Comparison of ENCODE assay signal across 26 cellular contexts in genomic region chr3:49294343-49294742, GRCh38. TPM values are rescaled to one million over a fixed set of nuclear protein-coding genes. Genes with fewer than 3 reads are reported as not detected.
DNase-seq lines count a peak whose midpoint lies in the region; ATAC-seq, FAIRE-seq and TF ChIP-seq lines count a peak whose summit lies in the region.
"Had no signal": no experiment of that assay in that cellular context is flagged by ENCODE, and none has a peak within 500 bp of the region (broad histone marks: within the 10 kb centered on the region; RNA-seq: fewer than 3 reads in every experiment).

No MANE protein-coding gene starts in this region.

- TF ChIP-seq EP300 in HepG2 (IDR thresholded peaks at IDR 0.05; ENCODE audit: low read depth in 2 of 2, low read length in 2 of 2): no peak
- TF ChIP-seq EP300 in HepG2 (CRISPR knock-in tag; IDR thresholded peaks at IDR 0.05; ENCODE audit: borderline replicate concordance): no peak

- in situ Hi-C loops in HepG2 (cut with HindIII; ENCODE audit: extremely low pct_ligation_motif_present, low pct_unique_long_range_greater_than_20kb): no loop called here

- DNase-seq in right lobe of liver: peak in 1 of 3 donors; percentile 34
- no peak for DNase-seq in HepG2 (ENCODE audit: low spot score)
- no peak for DNase-seq in left lobe of liver (ENCODE audit: low spot score)
- no peak for DNase-seq in psoas muscle
- DNase-seq in cerebellar nuclear complex (lab: John Stamatoyannopoulos, UW): no peak
- DNase-seq in NCI-H2196 treated with DMSO at 0.1 percent for 48 hours (lab: John Stamatoyannopoulos, UW; ENCODE audit: unreplicated experiment): no peak
- DNase-seq: AML-193; CD4-positive, alpha-beta T cell; GOT3; HFFc6; Kasumi-1; NCI-H1092 treated with DMSO at 0.1 percent for 48 hours; NCI-H1436 treated with DMSO at 0.1 percent for 48 hours; NCI-H187 treated with DMSO at 0.1 percent for 48 hours; NCI-H2171 treated with DMSO at 0.1 percent for 48 hours; NCI-H446; NCI-H524 treated with DMSO at 0.1 percent for 48 hours; RPMI8226; SHP77 treated with DMSO at 0.1 percent for 48 hours had no signal

- H3K4me2 ChIP-seq in HepG2 (ENCODE audit: low read depth, low read length): no peak overlapping the region
- H3K4me2 ChIP-seq: A549; BLaER1 treated with 17β-estradiol and CSF1 and Interleukin-3, amounts not matched to agents 10 nM and 100 nM had no signal

- FAIRE-seq in HepG2 (lab: Jason Lieb, UNC): no peak
- FAIRE-seq: A549, D721Med, GM18507, K562 had no signal

- H3K36me3 ChIP-seq in right lobe of liver (peaks cover 13 to 81% (median 48%) of the 10 kb centered on the region in 4 donors), HepG2 (replicated peaks in 1 of 2; ENCODE audit: control insufficient read depth in 1 of 2, insufficient read depth in 2 of 2, low read length in 2 of 2) (peaks cover 23 to 54% of the 10 kb centered on the region in 2 experiments), psoas muscle (ENCODE audit: insufficient read depth in 1 of 2, low read depth in 1 of 2) (peaks cover 22 to 87% of the 10 kb centered on the region in 2 donors)

- intact Hi-C loops in right lobe of liver (cut with DNase I) (no loop called here), HepG2 (cut with micrococcal nuclease; ENCODE audit: unreplicated experiment) (no loop called here), psoas muscle (cut with DNase I) (loop anchor here in 1 of 2 donors (5.0 kb wide), 1 partner anchor 153 kb away; no protein-coding TSS in a partner anchor)

- H3K9me3 ChIP-seq in right lobe of liver (no peaks in the 10 kb centered on the region), HepG2 (ENCODE audit: low read length) (no peaks in the 10 kb centered on the region), psoas muscle (no peaks in the 10 kb centered on the region)
- H3K9me3 ChIP-seq: A549; BLaER1 treated with 17β-estradiol and CSF1 and Interleukin-3, amounts not matched to agents 10 nM and 100 nM; HAP-1 had no signal

- TF ChIP-seq CTCF in right lobe of liver (IDR thresholded peaks at IDR 0.05) (no peak), HepG2 (CRISPR knock-in tag; IDR thresholded peaks at IDR 0.05) (no peak), psoas muscle (IDR thresholded peaks at IDR 0.05) (no peak)

- ATAC-seq in right lobe of liver (peak; percentile 53 to 84 (median 72)), HepG2 (no peak), left lobe of liver (peak; percentile 35), psoas muscle (peak in 3 of 4 donors; percentile 13 to 30 (median 19)), GM18909 (IDR thresholded peaks at IDR 0.05; ENCODE audit: poor library complexity, unreplicated experiment) (no peak)
- ATAC-seq: A549, K562 had no signal

- CTCF ChIA-PET in HepG2 (lab: Yijun Ruan, JAX; ENCODE audit: low intra/inter-chr PET ratio, low total read pairs): no interaction called here

- no peak overlapping the region for H2AFZ ChIP-seq in HepG2 (ENCODE audit: low read length)

- no peak overlapping the region for H3K9ac ChIP-seq in HepG2 (ENCODE audit: insufficient read depth, low read depth, low read length)
- H3K9ac ChIP-seq: BLaER1 treated with 17β-estradiol and CSF1 and Interleukin-3, amounts not matched to agents 10 nM and 100 nM had no signal

- no peaks in the 10 kb centered on the region for H3K79me2 ChIP-seq in HepG2 (ENCODE audit: insufficient read depth, low read length)

- no peak for TF ChIP-seq RAD21 in HepG2 (CRISPR knock-in tag; IDR thresholded peaks at IDR 0.05)

- TF ChIP-seq POLR2A in right lobe of liver (IDR thresholded peaks at IDR 0.05): no peak
- TF ChIP-seq POLR2A in HepG2 (IDR thresholded peaks at IDR 0.05; ENCODE audit: insufficient read depth in 1 of 2, low read depth in 2 of 2, low read length in 2 of 2): no peak

- no peaks in the 10 kb centered on the region for H4K20me1 ChIP-seq in HepG2 (ENCODE audit: insufficient read depth, low read length)

- POLR2A ChIA-PET in HepG2 (lab: Yijun Ruan, JAX): no interaction called here

- H3K27me3 ChIP-seq in right lobe of liver (no peaks in the 10 kb centered on the region), HepG2 (ENCODE audit: control insufficient read depth in 1 of 2, insufficient read depth in 2 of 2, low read length in 2 of 2) (no peaks in the 10 kb centered on the region), psoas muscle (ENCODE audit: insufficient read depth in 3 of 3, low read length in 2 of 3) (no peaks in the 10 kb centered on the region)
- H3K27me3 ChIP-seq: BLaER1 treated with 17β-estradiol and CSF1 and Interleukin-3, amounts not matched to agents 10 nM and 100 nM had no signal

- H3K27ac ChIP-seq in right lobe of liver (peak overlapping the region in 1 of 3 donors; percentile 34), HepG2 (ENCODE audit: extremely low read length, insufficient read depth, low read length) (no peak overlapping the region), psoas muscle (peak overlapping the region; percentile 55)
- H3K27ac ChIP-seq: A549; BLaER1 treated with 17β-estradiol and CSF1 and Interleukin-3, amounts not matched to agents 10 nM and 100 nM had no signal

- no peaks in the 10 kb centered on the region for H3K4me1 ChIP-seq in right lobe of liver
- H3K4me1 ChIP-seq in HepG2 (ENCODE audit: insufficient read depth, low read length): peaks cover 13% of the 10 kb centered on the region
- H3K4me1 ChIP-seq in psoas muscle: peaks cover 34% of the 10 kb centered on the region
- H3K4me1 ChIP-seq: HAP-1 had no signal

- no peak overlapping the region for H3K4me3 ChIP-seq in right lobe of liver
- H3K4me3 ChIP-seq in HepG2 (replicated peaks in 1 of 3; ENCODE audit: insufficient read depth in 1 of 3, low read depth in 2 of 3, low read length in 3 of 3): no peak overlapping the region
- H3K4me3 ChIP-seq in psoas muscle: no peak overlapping the region
- H3K4me3 ChIP-seq: A549; BLaER1 treated with 17β-estradiol and CSF1 and Interleukin-3, amounts not matched to agents 10 nM and 100 nM; HAP-1; K562 had no signal

- BruUV-seq in HepG2 (replicated peaks; lab: Mats Ljungman, UMichigan): no TSS peak

- 71% methylated on average over 7 of the region's 8 CpGs for whole genome bisulfite sequencing in right lobe of liver (ENCODE audit: insufficient coverage, low coverage, low lambda C conversion rate, missing lambda C conversion rate)
- WGBS in HepG2 (ENCODE audit: low lambda C conversion rate): 100% methylated on average over 2 of the region's 8 CpGs
- 49 to 68% (median 49%) methylated on average over 8 of the region's 8 CpGs for WGBS in psoas muscle, 3 donors

TF ChIP-seq in HepG2, 621 proteins besides CTCF, POLR2A, EP300 and RAD21 (continues in another document):
- TF ChIP-seq SIX4 (CRISPR knock-in tag; IDR thresholded peaks at IDR 0.05): no peak

RNA-seq across cellular contexts. Expression of gene C3orf62, which starts 17.3 kb away (rescaled TPM):
- 1 to 10 TPM; 1.6 to 2.3 (median 2.0) TPM for total RNA-seq in right lobe of liver
- total RNA-seq in HepG2 (2016; rRNA removed; fragmentation: Illumina TruSeq; extraction: Trizol): 1.2 and 1.6 TPM in 2 replicates
- 0.44 and 1.3 TPM in 2 replicates for total RNA-seq in HepG2 (2016; cell fraction: cytosol; rRNA removed; fragmentation: Illumina TruSeq; extraction: Trizol; ENCODE audit: low read depth)
- total RNA-seq in HepG2 (2016; cell fraction: insoluble cytoplasmic fraction; rRNA removed; fragmentation: Illumina TruSeq; extraction: Trizol): 1.3 and 1.4 TPM in 2 replicates
- total RNA-seq in HepG2 (2016; cell fraction: membrane; rRNA removed; fragmentation: Illumina TruSeq; extraction: Trizol): 0.86 and 1.7 TPM in 2 replicates
- total RNA-seq in HepG2 (2016; cell fraction: nucleus; rRNA removed; fragmentation: Illumina TruSeq; extraction: Trizol): 2.2 and 3.0 TPM in 2 replicates
- polyA plus RNA-seq in HepG2 (2011; rRNA removed): 3.9 and 4.3 TPM in 2 replicates
- 1.7 and 2.3 TPM in 2 replicates for polyA plus RNA-seq in HepG2 (2011; cell fraction: cytosol; rRNA removed)
- polyA plus RNA-seq in HepG2 (2011; cell fraction: nucleus; rRNA removed): 10.2 and 11.2 TPM in 2 replicates
- 3.0 and 3.6 TPM in 2 replicates for polyA plus RNA-seq in HepG2 (2012)
- 0.58 and 0.86 TPM in 2 replicates for polyA plus RNA-seq in HepG2 (2016; cell fraction: cytosol; fragmentation: Illumina TruSeq; extraction: Trizol; ENCODE audit: low read depth)
- 2.0 and 2.7 TPM in 2 replicates for polyA plus RNA-seq in HepG2 (2016; cell fraction: insoluble cytoplasmic fraction; fragmentation: Illumina TruSeq; extraction: Trizol; ENCODE audit: low read depth)
- 1.1 and 1.2 TPM in 2 replicates for polyA plus RNA-seq in HepG2 (2016; cell fraction: membrane; fragmentation: Illumina TruSeq; extraction: Trizol; ENCODE audit: low read depth)
- polyA plus RNA-seq in HepG2 (2016; cell fraction: nucleus; fragmentation: Illumina TruSeq; extraction: Trizol; ENCODE audit: insufficient read depth, low read depth): 17.7 and 17.8 TPM in 2 replicates
- polyA minus RNA-seq in HepG2 (2011; rRNA and poly(A)+ RNA removed; ENCODE audit: low replicate concordance): 2.3 and 13.0 TPM in 2 replicates
- polyA minus RNA-seq in HepG2 (2011; cell fraction: cytosol; rRNA and poly(A)+ RNA removed): 0.89 and 1.1 TPM in 2 replicates
- polyA minus RNA-seq in HepG2 (2011; cell fraction: nucleus; rRNA and poly(A)+ RNA removed): 10.1 and 11.5 TPM in 2 replicates
- total RNA-seq in left lobe of liver: 1.9 TPM
- total RNA-seq in psoas muscle: 1 to 10 TPM; 1.7 to 2.0 (median 1.9) TPM
- 1 to 10 TPM; 1.5 to 3.7 (median 2.8) TPM for polyA plus RNA-seq in psoas muscle

RNA-seq across cellular contexts. Expression of gene USP4, which starts 45.5 kb away (rescaled TPM):
- total RNA-seq in right lobe of liver: 10 to 100 TPM; 10.0 to 26.3 (median 22.2) TPM
- total RNA-seq in HepG2 (2016; rRNA removed; fragmentation: Illumina TruSeq; extraction: Trizol): 9.2 and 12.1 TPM in 2 replicates
- 3.9 and 5.6 TPM in 2 replicates for total RNA-seq in HepG2 (2016; cell fraction: cytosol; rRNA removed; fragmentation: Illumina TruSeq; extraction: Trizol; ENCODE audit: low read depth)
- total RNA-seq in HepG2 (2016; cell fraction: insoluble cytoplasmic fraction; rRNA removed; fragmentation: Illumina TruSeq; extraction: Trizol): 9.5 and 12.5 TPM in 2 replicates
- total RNA-seq in HepG2 (2016; cell fraction: membrane; rRNA removed; fragmentation: Illumina TruSeq; extraction: Trizol): 6.2 and 7.0 TPM in 2 replicates
- 14.7 and 15.5 TPM in 2 replicates for total RNA-seq in HepG2 (2016; cell fraction: nucleus; rRNA removed; fragmentation: Illumina TruSeq; extraction: Trizol)
- polyA plus RNA-seq in HepG2 (2011; rRNA removed): 18.7 and 20.8 TPM in 2 replicates
- polyA plus RNA-seq in HepG2 (2011; cell fraction: cytosol; rRNA removed): 10.8 and 12.7 TPM in 2 replicates
- 22.0 and 28.3 TPM in 2 replicates for polyA plus RNA-seq in HepG2 (2011; cell fraction: nucleus; rRNA removed)
- 11.8 and 12.6 TPM in 2 replicates for polyA plus RNA-seq in HepG2 (2012)
- 2.2 and 2.4 TPM in 2 replicates for polyA plus RNA-seq in HepG2 (2016; cell fraction: cytosol; fragmentation: Illumina TruSeq; extraction: Trizol; ENCODE audit: low read depth)
- polyA plus RNA-seq in HepG2 (2016; cell fraction: insoluble cytoplasmic fraction; fragmentation: Illumina TruSeq; extraction: Trizol; ENCODE audit: low read depth): 23.2 and 24.3 TPM in 2 replicates
- 5.3 and 5.8 TPM in 2 replicates for polyA plus RNA-seq in HepG2 (2016; cell fraction: membrane; fragmentation: Illumina TruSeq; extraction: Trizol; ENCODE audit: low read depth)
- polyA plus RNA-seq in HepG2 (2016; cell fraction: nucleus; fragmentation: Illumina TruSeq; extraction: Trizol; ENCODE audit: insufficient read depth, low read depth): 37.3 and 42.6 TPM in 2 replicates
- polyA minus RNA-seq in HepG2 (2011; rRNA and poly(A)+ RNA removed; ENCODE audit: low replicate concordance): 31.1 and 48.0 TPM in 2 replicates
- polyA minus RNA-seq in HepG2 (2011; cell fraction: cytosol; rRNA and poly(A)+ RNA removed): 10.6 TPM in 2 replicates
- 36.3 and 41.9 TPM in 2 replicates for polyA minus RNA-seq in HepG2 (2011; cell fraction: nucleus; rRNA and poly(A)+ RNA removed)
- 19.7 TPM for total RNA-seq in left lobe of liver
- 10 to 100 TPM; 26.7 to 35.2 (median 31.1) TPM for total RNA-seq in psoas muscle
- polyA plus RNA-seq in psoas muscle: 10 to 100 TPM; 16.3 to 21.2 (median 17.0) TPM

Comparison
In these comparisons a context has a peak if more than half of its experiments do, and no peak if none do; other contexts are left out.
1. ATAC-seq: peak in right lobe of liver (4 of 4), left lobe of liver (single experiment) and psoas muscle (3 of 4); none in HepG2 (single experiment) and GM18909 (single experiment).